12 cellular contexts compared by ENCODE assay signal in genomic region chr13:20125129-20125782, GRCh38. TPM values are rescaled to one million over a fixed set of nuclear protein-coding genes. Genes with fewer than 3 reads are reported as not detected.
A peak's percentile ranks its signal among the peaks of the same experiment; 100 is the strongest.
DNase-seq lines count a peak whose midpoint lies in the region; ATAC-seq and TF ChIP-seq lines count a peak whose summit lies in the region.
"Had no signal": no experiment of that assay in that cellular context is flagged by ENCODE, and none has a peak within 500 bp of the region (broad histone marks: within the 10 kb centered on the region; RNA-seq: fewer than 3 reads in every experiment).

No MANE protein-coding gene starts in this region.

- peaks cover 5% of the 10 kb centered on the region for H3K27me3 ChIP-seq in ACC112 (ENCODE audit: insufficient read depth, low read length)

- peak overlapping the region; percentile 66 for H3K27ac ChIP-seq in ACC112 (ENCODE audit: low read depth, low read length)

- no peaks in the 10 kb centered on the region for H3K79me2 ChIP-seq in ACC112 (ENCODE audit: control insufficient read depth, insufficient read depth, low read length, unreplicated experiment)

- no peaks in the 10 kb centered on the region for H3K36me3 Mint-ChIP-seq in brain
- H3K36me3 Mint-ChIP-seq: CD4-positive, alpha-beta memory T cell had no signal

- peaks cover 30% of the 10 kb centered on the region for H3K4me1 Mint-ChIP-seq in brain

- TF ChIP-seq CTCF in brain (conservative IDR thresholded peaks at IDR 0.05), result no peak

- peak overlapping the region; percentile 62 for H2AFZ ChIP-seq in ACC112 (ENCODE audit: low read length, unreplicated experiment)

- H3K36me3 ChIP-seq in ACC112 (ENCODE audit: insufficient read depth, low read length), result no peaks in the 10 kb centered on the region

- H3K27ac Mint-ChIP-seq in brain, result peak overlapping the region in 3 of 5 experiments; percentile 5 to 62 (median 7)
- H3K27ac Mint-ChIP-seq: activated CD4-positive, alpha-beta memory T cell treated with anti-CD3 and anti-CD28 coated beads, Interleukin-2, amount 10 ng/mL, durations not matched to agents 7 days and 5 days; nephron progenitor cell had no signal

- H3K9me3 Mint-ChIP-seq in brain, result peaks cover 0 to 2% (median 0%) of the 10 kb centered on the region in 5 experiments
- H3K9me3 Mint-ChIP-seq: activated CD4-positive, alpha-beta memory T cell treated with anti-CD3 and anti-CD28 coated beads, Interleukin-2, amount 10 ng/mL, durations not matched to agents 7 days and 5 days; CD4-positive, alpha-beta memory T cell; nephron progenitor cell had no signal

- ATAC-seq in HG03196 (IDR thresholded peaks at IDR 0.05; ENCODE audit: unreplicated experiment), result no peak

- peaks cover 22% of the 10 kb centered on the region for H3K4me1 ChIP-seq in ACC112 (ENCODE audit: control insufficient read depth, insufficient read depth, low read length, unreplicated experiment)

- peaks cover 38% of the 10 kb centered on the region for H3K27me3 Mint-ChIP-seq in brain

- peak overlapping the region; percentile 46; the same call in 1 of the 2 replicates for H3K4me3 ChIP-seq in ACC112 (ENCODE audit: low read depth, low read length)

- H3K4me3 Mint-ChIP-seq in brain, result peak overlapping the region in 4 of 5 experiments; percentile 2 to 20 (median 7)
- H3K4me3 Mint-ChIP-seq: activated CD4-positive, alpha-beta memory T cell treated with anti-CD3 and anti-CD28 coated beads, Interleukin-2, amount 10 ng/mL, durations not matched to agents 7 days and 5 days; nephron progenitor cell had no signal

- DNase-seq in HCEC 1CT, result peak; percentile 69
- peak; percentile 56 for DNase-seq in inferior parietal cortex (ENCODE audit: extremely low spot score)
- no peak for DNase-seq in germinal center (ENCODE audit: low spot score)
- no peak for DNase-seq in NCI-H526 treated with DMSO at 0.1 percent for 48 hours (lab: John Stamatoyannopoulos, UW)
- DNase-seq in NCI-H1436 (lab: John Stamatoyannopoulos, UW), result no peak
- DNase-seq: activated CD4-positive, alpha-beta memory T cell treated with anti-CD3 and anti-CD28 coated beads, Interleukin-2, amount 10 ng/mL, durations not matched to agents 7 days and 5 days; CD4-positive, alpha-beta memory T cell; NCI-H2227 treated with DMSO at 0.1 percent for 48 hours; nephron progenitor cell had no signal

RNA-seq across cellular contexts. Expression of gene GJA3, which starts 35.6 kb away (rescaled TPM):
- polyA plus RNA-seq in brain (ENCODE audit: insufficient read depth, low read depth, low replicate concordance), result not detected
- polyA plus RNA-seq: CD4-positive, alpha-beta memory T cell had no signal

Comparison
In these comparisons a context has a peak if more than half of its experiments do, and no peak if none do; other contexts are left out.
1. DNase-seq: peak in HCEC 1CT (single experiment) and inferior parietal cortex (single experiment); none in germinal center (single experiment), NCI-H526 treated with DMSO at 0.1 percent for 48 hours (single experiment) and NCI-H1436 (single experiment).